In the genomic region with DNA sequence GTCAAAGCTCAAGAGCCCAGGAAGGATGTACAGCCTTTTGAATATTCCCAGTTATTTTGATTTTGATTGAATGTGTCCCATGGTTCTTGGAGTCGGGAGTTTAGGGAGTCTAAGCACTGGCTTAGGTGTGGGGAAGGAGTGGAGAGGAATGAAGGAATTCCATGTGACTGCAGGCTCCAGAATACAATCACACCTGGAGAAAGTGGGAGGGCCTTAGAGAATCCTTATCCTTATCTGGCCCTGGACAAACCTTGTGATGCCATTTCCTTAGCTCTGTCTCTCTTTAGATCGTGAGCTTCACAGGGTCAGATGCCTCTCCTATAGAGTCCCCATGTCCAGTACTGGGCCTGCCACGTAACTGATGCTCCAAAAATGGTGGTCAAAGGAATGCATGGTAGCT, we compare ENCODE assay signal across 1 cellular context.
TF ChIP-seq lines count a peak whose summit lies in the region.

No MANE protein-coding gene starts in this region.

TF ChIP-seq in WTC11, 78 proteins besides CTCF, POLR2A, EP300 and RAD21 (continued from another document):
- TF ChIP-seq, protein P1, sequence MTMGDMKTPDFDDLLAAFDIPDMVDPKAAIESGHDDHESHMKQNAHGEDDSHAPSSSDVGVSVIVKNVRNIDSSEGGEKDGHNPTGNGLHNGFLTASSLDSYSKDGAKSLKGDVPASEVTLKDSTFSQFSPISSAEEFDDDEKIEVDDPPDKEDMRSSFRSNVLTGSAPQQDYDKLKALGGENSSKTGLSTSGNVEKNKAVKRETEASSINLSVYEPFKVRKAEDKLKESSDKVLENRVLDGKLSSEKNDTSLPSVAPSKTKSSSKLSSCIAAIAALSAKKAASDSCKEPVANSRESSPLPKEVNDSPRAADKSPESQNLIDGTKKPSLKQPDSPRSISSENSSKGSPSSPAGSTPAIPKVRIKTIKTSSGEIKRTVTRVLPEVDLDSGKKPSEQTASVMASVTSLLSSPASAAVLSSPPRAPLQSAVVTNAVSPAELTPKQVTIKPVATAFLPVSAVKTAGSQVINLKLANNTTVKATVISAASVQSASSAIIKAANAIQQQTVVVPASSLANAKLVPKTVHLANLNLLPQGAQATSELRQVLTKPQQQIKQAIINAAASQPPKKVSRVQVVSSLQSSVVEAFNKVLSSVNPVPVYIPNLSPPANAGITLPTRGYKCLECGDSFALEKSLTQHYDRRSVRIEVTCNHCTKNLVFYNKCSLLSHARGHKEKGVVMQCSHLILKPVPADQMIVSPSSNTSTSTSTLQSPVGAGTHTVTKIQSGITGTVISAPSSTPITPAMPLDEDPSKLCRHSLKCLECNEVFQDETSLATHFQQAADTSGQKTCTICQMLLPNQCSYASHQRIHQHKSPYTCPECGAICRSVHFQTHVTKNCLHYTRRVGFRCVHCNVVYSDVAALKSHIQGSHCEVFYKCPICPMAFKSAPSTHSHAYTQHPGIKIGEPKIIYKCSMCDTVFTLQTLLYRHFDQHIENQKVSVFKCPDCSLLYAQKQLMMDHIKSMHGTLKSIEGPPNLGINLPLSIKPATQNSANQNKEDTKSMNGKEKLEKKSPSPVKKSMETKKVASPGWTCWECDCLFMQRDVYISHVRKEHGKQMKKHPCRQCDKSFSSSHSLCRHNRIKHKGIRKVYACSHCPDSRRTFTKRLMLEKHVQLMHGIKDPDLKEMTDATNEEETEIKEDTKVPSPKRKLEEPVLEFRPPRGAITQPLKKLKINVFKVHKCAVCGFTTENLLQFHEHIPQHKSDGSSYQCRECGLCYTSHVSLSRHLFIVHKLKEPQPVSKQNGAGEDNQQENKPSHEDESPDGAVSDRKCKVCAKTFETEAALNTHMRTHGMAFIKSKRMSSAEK (CRISPR knock-in tag; IDR thresholded peaks at IDR 0.05; ENCODE audit: borderline replicate concordance): no peak
- TF ChIP-seq ZNF121 (CRISPR knock-in tag; IDR thresholded peaks at IDR 0.05) (no peak), ELF4 (CRISPR knock-in tag; IDR thresholded peaks at IDR 0.05; ENCODE audit: low read depth) (no peak), ZNF396 (CRISPR knock-in tag; IDR thresholded peaks at IDR 0.05; ENCODE audit: borderline replicate concordance) (no peak), STAT6 (CRISPR knock-in tag; conservative IDR thresholded peaks at IDR 0.05; ENCODE audit: low read depth) (no peak), ZMAT4 (CRISPR knock-in tag; IDR thresholded peaks at IDR 0.05) (no peak), ZNF232 (CRISPR knock-in tag; IDR thresholded peaks at IDR 0.05) (no peak), ERG (CRISPR knock-in tag; IDR thresholded peaks at IDR 0.05) (no peak), FOXK1 (CRISPR knock-in tag; IDR thresholded peaks at IDR 0.05) (no peak), SOX15 (CRISPR knock-in tag; IDR thresholded peaks at IDR 0.05) (no peak), OVOL2 (CRISPR knock-in tag; IDR thresholded peaks at IDR 0.05; ENCODE audit: borderline replicate concordance) (no peak), MXD4 (CRISPR knock-in tag; IDR thresholded peaks at IDR 0.05; ENCODE audit: borderline replicate concordance) (no peak), SP1 (CRISPR knock-in tag; conservative IDR thresholded peaks at IDR 0.05) (no peak), CBFB (CRISPR knock-in tag; IDR thresholded peaks at IDR 0.05; ENCODE audit: low read depth) (no peak), ZNF416 (CRISPR knock-in tag; IDR thresholded peaks at IDR 0.05) (no peak), ZNF263 (CRISPR knock-in tag; IDR thresholded peaks at IDR 0.05; ENCODE audit: low read depth) (no peak)
- TF ChIP-seq, protein P2, sequence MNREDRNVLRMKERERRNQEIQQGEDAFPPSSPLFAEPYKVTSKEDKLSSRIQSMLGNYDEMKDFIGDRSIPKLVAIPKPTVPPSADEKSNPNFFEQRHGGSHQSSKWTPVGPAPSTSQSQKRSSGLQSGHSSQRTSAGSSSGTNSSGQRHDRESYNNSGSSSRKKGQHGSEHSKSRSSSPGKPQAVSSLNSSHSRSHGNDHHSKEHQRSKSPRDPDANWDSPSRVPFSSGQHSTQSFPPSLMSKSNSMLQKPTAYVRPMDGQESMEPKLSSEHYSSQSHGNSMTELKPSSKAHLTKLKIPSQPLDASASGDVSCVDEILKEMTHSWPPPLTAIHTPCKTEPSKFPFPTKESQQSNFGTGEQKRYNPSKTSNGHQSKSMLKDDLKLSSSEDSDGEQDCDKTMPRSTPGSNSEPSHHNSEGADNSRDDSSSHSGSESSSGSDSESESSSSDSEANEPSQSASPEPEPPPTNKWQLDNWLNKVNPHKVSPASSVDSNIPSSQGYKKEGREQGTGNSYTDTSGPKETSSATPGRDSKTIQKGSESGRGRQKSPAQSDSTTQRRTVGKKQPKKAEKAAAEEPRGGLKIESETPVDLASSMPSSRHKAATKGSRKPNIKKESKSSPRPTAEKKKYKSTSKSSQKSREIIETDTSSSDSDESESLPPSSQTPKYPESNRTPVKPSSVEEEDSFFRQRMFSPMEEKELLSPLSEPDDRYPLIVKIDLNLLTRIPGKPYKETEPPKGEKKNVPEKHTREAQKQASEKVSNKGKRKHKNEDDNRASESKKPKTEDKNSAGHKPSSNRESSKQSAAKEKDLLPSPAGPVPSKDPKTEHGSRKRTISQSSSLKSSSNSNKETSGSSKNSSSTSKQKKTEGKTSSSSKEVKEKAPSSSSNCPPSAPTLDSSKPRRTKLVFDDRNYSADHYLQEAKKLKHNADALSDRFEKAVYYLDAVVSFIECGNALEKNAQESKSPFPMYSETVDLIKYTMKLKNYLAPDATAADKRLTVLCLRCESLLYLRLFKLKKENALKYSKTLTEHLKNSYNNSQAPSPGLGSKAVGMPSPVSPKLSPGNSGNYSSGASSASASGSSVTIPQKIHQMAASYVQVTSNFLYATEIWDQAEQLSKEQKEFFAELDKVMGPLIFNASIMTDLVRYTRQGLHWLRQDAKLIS (CRISPR knock-in tag; IDR thresholded peaks at IDR 0.05; ENCODE audit: borderline replicate concordance): no peak
